In the genomic region with DNA sequence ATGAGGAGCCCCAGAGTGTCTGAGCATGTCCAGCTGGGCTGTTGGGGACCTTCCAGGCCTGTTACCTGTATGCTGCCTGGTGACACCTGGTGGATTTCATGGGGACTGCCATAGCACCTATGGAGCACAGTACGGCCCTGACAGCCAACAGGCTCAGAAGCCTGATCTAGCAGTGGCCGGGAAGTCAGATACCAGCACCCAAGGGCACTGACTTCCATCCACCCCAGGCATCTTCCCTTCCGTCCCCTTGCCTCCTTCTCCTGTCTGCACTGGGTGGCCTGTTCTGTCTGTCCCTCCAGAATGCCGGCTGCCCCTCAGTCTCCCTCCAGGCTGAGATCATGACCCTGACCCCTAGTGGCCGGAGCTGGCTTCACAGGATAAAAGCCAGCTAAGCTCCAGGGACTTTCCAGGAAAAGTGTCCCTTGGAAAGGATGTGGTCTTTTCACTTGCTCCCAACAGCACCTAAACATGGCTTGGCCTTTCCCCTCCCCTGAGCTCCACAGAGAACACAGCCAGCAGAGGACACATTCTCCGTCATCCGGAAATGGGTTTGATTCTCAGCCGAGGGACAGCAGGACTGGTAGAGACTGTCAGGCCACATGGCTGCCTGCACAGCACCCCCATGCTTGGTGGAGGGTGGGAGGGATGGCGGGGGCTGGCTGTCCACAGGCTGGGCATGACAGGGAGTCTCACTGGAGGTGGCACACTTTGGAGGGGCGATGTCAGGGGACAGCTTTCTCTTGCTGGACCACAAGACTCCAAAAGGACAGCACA, we compare ENCODE assay signal across 1 cellular context.
TF ChIP-seq lines count a peak whose summit lies in the region.

No MANE protein-coding gene starts in this region.

TF ChIP-seq in HepG2, 621 proteins besides CTCF, POLR2A, EP300 and RAD21 (continued from another document and continues in another):
- TF ChIP-seq ZNF83 (CRISPR knock-in tag; IDR thresholded peaks at IDR 0.05; ENCODE audit: borderline replicate concordance), result no peak
- TF ChIP-seq ZNF296 (CRISPR knock-in tag; conservative IDR thresholded peaks at IDR 0.05), result no peak
- TF ChIP-seq GABPB1 (CRISPR knock-in tag; IDR thresholded peaks at IDR 0.05), result peak; percentile 37
- TF ChIP-seq KLF16 (CRISPR knock-in tag; IDR thresholded peaks at IDR 0.05), result no peak
- no peak for TF ChIP-seq TEAD3 (CRISPR knock-in tag; optimal IDR thresholded peaks at IDR 0.05; ENCODE audit: borderline replicate concordance)
- TF ChIP-seq CHCHD3 (CRISPR knock-in tag; IDR thresholded peaks at IDR 0.05), result no peak
- TF ChIP-seq RNF2 (conservative IDR thresholded peaks at IDR 0.05; ENCODE audit: low read depth), result no peak
- TF ChIP-seq PHB2 (IDR thresholded peaks at IDR 0.05; ENCODE audit: partially characterized antibody), result no peak
- no peak for TF ChIP-seq ZNF557 (CRISPR knock-in tag; IDR thresholded peaks at IDR 0.05)
- no peak for TF ChIP-seq ZNF547 (CRISPR knock-in tag; IDR thresholded peaks at IDR 0.05)
- no peak for TF ChIP-seq JUND (CRISPR knock-in tag; IDR thresholded peaks at IDR 0.05)
- TF ChIP-seq, protein P1, sequence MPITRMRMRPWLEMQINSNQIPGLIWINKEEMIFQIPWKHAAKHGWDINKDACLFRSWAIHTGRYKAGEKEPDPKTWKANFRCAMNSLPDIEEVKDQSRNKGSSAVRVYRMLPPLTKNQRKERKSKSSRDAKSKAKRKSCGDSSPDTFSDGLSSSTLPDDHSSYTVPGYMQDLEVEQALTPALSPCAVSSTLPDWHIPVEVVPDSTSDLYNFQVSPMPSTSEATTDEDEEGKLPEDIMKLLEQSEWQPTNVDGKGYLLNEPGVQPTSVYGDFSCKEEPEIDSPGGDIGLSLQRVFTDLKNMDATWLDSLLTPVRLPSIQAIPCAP (CRISPR knock-in tag; IDR thresholded peaks at IDR 0.05; ENCODE audit: low read depth), result no peak
- TF ChIP-seq ZZZ3 (CRISPR knock-in tag; IDR thresholded peaks at IDR 0.05; ENCODE audit: borderline replicate concordance), result no peak
- no peak for TF ChIP-seq ZNF260 (CRISPR knock-in tag; IDR thresholded peaks at IDR 0.05; ENCODE audit: borderline replicate concordance, low read depth)
- TF ChIP-seq, protein P2, sequence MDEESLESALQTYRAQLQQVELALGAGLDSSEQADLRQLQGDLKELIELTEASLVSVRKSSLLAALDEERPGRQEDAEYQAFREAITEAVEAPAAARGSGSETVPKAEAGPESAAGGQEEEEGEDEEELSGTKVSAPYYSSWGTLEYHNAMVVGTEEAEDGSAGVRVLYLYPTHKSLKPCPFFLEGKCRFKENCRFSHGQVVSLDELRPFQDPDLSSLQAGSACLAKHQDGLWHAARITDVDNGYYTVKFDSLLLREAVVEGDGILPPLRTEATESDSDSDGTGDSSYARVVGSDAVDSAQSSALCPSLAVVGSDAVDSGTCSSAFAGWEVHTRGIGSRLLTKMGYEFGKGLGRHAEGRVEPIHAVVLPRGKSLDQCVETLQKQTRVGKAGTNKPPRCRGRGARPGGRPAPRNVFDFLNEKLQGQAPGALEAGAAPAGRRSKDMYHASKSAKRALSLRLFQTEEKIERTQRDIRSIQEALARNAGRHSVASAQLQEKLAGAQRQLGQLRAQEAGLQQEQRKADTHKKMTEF (CRISPR knock-in tag; IDR thresholded peaks at IDR 0.05), result 0 out of 2 replicates have a peak, but pooled peaks have one; percentile 37
- TF ChIP-seq, protein P3, sequence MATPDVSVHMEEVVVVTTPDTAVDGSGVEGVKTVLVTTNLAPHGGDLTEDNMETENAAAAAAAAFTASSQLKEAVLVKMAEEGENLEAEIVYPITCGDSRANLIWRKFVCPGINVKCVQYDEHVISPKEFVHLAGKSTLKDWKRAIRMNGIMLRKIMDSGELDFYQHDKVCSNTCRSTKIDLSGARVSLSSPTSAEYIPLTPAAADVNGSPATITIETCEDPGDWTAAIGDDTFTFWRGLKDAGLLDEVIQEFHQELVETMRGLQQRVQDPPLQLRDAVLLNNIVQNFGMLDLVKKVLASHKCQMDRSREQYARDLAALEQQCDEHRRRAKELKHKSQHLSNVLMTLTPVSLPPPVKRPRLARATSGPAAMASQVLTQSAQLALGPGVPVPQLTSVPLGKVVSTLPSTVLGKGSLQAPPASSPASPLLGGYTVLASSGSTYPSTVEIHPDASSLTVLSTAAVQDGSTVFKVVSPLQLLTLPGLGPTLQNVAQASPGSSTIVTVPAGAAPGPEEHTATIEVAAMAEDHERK (CRISPR knock-in tag; IDR thresholded peaks at IDR 0.05; ENCODE audit: low read depth), result no peak
- TF ChIP-seq SALL1 (CRISPR knock-in tag; IDR thresholded peaks at IDR 0.05), result peak; percentile 72
- TF ChIP-seq ZNF572 (CRISPR knock-in tag; IDR thresholded peaks at IDR 0.05), result no peak
- no peak for TF ChIP-seq DPF2 (CRISPR knock-in tag; IDR thresholded peaks at IDR 0.05; ENCODE audit: borderline replicate concordance, low read depth)
- TF ChIP-seq JUN (CRISPR knock-in tag; IDR thresholded peaks at IDR 0.05), result 0 out of 2 replicates have a peak, but pooled peaks have one; percentile 25
- TF ChIP-seq ZSCAN30 (CRISPR knock-in tag; IDR thresholded peaks at IDR 0.05), result no peak
- no peak for TF ChIP-seq MTF2 (CRISPR knock-in tag; IDR thresholded peaks at IDR 0.05; ENCODE audit: borderline replicate concordance)
- TF ChIP-seq, protein P4, sequence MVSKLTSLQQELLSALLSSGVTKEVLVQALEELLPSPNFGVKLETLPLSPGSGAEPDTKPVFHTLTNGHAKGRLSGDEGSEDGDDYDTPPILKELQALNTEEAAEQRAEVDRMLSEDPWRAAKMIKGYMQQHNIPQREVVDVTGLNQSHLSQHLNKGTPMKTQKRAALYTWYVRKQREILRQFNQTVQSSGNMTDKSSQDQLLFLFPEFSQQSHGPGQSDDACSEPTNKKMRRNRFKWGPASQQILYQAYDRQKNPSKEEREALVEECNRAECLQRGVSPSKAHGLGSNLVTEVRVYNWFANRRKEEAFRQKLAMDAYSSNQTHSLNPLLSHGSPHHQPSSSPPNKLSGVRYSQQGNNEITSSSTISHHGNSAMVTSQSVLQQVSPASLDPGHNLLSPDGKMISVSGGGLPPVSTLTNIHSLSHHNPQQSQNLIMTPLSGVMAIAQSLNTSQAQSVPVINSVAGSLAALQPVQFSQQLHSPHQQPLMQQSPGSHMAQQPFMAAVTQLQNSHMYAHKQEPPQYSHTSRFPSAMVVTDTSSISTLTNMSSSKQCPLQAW (CRISPR knock-in tag; IDR thresholded peaks at IDR 0.05), result peak; percentile 39; the same call in 1 of the 2 replicates
- no peak for TF ChIP-seq SATB2 (CRISPR knock-in tag; IDR thresholded peaks at IDR 0.05)
- no peak for TF ChIP-seq TCF12 (IDR thresholded peaks at IDR 0.05)
- no peak for TF ChIP-seq TCF12 (CRISPR knock-in tag; IDR thresholded peaks at IDR 0.05)
- TF ChIP-seq, protein P5, sequence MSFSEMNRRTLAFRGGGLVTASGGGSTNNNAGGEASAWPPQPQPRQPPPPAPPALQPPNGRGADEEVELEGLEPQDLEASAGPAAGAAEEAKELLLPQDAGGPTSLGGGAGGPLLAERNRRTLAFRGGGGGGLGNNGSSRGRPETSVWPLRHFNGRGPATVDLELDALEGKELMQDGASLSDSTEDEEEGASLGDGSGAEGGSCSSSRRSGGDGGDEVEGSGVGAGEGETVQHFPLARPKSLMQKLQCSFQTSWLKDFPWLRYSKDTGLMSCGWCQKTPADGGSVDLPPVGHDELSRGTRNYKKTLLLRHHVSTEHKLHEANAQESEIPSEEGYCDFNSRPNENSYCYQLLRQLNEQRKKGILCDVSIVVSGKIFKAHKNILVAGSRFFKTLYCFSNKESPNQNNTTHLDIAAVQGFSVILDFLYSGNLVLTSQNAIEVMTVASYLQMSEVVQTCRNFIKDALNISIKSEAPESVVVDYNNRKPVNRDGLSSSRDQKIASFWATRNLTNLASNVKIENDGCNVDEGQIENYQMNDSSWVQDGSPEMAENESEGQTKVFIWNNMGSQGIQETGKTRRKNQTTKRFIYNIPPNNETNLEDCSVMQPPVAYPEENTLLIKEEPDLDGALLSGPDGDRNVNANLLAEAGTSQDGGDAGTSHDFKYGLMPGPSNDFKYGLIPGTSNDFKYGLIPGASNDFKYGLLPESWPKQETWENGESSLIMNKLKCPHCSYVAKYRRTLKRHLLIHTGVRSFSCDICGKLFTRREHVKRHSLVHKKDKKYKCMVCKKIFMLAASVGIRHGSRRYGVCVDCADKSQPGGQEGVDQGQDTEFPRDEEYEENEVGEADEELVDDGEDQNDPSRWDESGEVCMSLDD (CRISPR knock-in tag; IDR thresholded peaks at IDR 0.05; ENCODE audit: borderline replicate concordance), result no peak
- no peak for TF ChIP-seq CEBPB (IDR thresholded peaks at IDR 0.05; ENCODE audit: borderline replicate concordance, low read depth, low read length)
- peak; percentile 54; the same call in 1 of the 2 replicates for TF ChIP-seq ZNF556 (CRISPR knock-in tag; IDR thresholded peaks at IDR 0.05; ENCODE audit: borderline replicate concordance)
- no peak for TF ChIP-seq ZNF251 (CRISPR knock-in tag; IDR thresholded peaks at IDR 0.05)
- TF ChIP-seq, protein P6, sequence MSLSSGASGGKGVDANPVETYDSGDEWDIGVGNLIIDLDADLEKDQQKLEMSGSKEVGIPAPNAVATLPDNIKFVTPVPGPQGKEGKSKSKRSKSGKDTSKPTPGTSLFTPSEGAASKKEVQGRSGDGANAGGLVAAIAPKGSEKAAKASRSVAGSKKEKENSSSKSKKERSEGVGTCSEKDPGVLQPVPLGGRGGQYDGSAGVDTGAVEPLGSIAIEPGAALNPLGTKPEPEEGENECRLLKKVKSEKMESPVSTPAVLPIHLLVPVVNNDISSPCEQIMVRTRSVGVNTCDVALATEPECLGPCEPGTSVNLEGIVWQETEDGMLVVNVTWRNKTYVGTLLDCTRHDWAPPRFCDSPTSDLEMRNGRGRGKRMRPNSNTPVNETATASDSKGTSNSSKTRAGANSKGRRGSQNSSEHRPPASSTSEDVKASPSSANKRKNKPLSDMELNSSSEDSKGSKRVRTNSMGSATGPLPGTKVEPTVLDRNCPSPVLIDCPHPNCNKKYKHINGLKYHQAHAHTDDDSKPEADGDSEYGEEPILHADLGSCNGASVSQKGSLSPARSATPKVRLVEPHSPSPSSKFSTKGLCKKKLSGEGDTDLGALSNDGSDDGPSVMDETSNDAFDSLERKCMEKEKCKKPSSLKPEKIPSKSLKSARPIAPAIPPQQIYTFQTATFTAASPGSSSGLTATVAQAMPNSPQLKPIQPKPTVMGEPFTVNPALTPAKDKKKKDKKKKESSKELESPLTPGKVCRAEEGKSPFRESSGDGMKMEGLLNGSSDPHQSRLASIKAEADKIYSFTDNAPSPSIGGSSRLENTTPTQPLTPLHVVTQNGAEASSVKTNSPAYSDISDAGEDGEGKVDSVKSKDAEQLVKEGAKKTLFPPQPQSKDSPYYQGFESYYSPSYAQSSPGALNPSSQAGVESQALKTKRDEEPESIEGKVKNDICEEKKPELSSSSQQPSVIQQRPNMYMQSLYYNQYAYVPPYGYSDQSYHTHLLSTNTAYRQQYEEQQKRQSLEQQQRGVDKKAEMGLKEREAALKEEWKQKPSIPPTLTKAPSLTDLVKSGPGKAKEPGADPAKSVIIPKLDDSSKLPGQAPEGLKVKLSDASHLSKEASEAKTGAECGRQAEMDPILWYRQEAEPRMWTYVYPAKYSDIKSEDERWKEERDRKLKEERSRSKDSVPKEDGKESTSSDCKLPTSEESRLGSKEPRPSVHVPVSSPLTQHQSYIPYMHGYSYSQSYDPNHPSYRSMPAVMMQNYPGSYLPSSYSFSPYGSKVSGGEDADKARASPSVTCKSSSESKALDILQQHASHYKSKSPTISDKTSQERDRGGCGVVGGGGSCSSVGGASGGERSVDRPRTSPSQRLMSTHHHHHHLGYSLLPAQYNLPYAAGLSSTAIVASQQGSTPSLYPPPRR (CRISPR knock-in tag; IDR thresholded peaks at IDR 0.05; ENCODE audit: borderline replicate concordance), result 0 out of 2 replicates have a peak, but pooled peaks have one; percentile 39
- no peak for TF ChIP-seq KDM1A (CRISPR knock-in tag; IDR thresholded peaks at IDR 0.05)
- no peak for TF ChIP-seq ZNF329 (CRISPR knock-in tag; IDR thresholded peaks at IDR 0.05; ENCODE audit: low read depth)
- TF ChIP-seq, protein P7, sequence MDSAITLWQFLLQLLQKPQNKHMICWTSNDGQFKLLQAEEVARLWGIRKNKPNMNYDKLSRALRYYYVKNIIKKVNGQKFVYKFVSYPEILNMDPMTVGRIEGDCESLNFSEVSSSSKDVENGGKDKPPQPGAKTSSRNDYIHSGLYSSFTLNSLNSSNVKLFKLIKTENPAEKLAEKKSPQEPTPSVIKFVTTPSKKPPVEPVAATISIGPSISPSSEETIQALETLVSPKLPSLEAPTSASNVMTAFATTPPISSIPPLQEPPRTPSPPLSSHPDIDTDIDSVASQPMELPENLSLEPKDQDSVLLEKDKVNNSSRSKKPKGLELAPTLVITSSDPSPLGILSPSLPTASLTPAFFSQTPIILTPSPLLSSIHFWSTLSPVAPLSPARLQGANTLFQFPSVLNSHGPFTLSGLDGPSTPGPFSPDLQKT (CRISPR knock-in tag; IDR thresholded peaks at IDR 0.05; ENCODE audit: borderline replicate concordance), result no peak
- TF ChIP-seq ZNF777 (CRISPR knock-in tag; IDR thresholded peaks at IDR 0.05), result no peak
- TF ChIP-seq ELF3 (CRISPR knock-in tag; IDR thresholded peaks at IDR 0.05), result peak; percentile 49; the same call in 1 of the 2 replicates
- no peak for TF ChIP-seq TBL1XR1 (IDR thresholded peaks at IDR 0.05; ENCODE audit: borderline replicate concordance, low read length, partially characterized antibody)
- TF ChIP-seq, protein P8, sequence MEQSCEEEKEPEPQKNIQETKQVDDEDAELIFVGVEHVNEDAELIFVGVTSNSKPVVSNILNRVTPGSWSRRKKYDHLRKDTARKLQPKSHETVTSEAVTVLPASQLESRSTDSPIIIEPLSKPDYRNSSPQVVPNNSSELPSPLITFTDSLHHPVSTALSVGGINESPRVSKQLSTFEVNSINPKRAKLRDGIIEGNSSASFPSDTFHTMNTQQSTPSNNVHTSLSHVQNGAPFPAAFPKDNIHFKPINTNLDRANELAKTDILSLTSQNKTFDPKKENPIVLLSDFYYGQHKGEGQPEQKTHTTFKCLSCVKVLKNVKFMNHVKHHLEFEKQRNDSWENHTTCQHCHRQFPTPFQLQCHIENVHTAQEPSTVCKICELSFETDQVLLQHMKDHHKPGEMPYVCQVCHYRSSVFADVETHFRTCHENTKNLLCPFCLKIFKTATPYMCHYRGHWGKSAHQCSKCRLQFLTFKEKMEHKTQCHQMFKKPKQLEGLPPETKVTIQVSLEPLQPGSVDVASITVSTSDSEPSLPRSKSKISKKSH (CRISPR knock-in tag; IDR thresholded peaks at IDR 0.05; ENCODE audit: borderline replicate concordance), result no peak
- no peak for TF ChIP-seq GATAD1 (CRISPR knock-in tag; IDR thresholded peaks at IDR 0.05)
- TF ChIP-seq, protein P9, sequence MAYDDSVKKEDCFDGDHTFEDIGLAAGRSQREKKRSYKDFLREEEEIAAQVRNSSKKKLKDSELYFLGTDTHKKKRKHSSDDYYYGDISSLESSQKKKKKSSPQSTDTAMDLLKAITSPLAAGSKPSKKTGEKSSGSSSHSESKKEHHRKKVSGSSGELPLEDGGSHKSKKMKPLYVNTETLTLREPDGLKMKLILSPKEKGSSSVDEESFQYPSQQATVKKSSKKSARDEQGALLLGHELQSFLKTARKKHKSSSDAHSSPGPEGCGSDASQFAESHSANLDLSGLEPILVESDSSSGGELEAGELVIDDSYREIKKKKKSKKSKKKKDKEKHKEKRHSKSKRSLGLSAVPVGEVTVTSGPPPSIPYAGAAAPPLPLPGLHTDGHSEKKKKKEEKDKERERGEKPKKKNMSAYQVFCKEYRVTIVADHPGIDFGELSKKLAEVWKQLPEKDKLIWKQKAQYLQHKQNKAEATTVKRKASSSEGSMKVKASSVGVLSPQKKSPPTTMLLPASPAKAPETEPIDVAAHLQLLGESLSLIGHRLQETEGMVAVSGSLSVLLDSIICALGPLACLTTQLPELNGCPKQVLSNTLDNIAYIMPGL (CRISPR knock-in tag; IDR thresholded peaks at IDR 0.05; ENCODE audit: borderline replicate concordance in 1 of 2, low read depth in 1 of 2), result peak; percentile 78 to 87; a peak in 3 of 4 replicates
